ENCODE assay signal across 19 cellular contexts in genomic region chr9:91897201-91897600, GRCh38. TPM values are rescaled to one million over a fixed set of nuclear protein-coding genes. Genes with fewer than 3 reads are reported as not detected.
DNase-seq lines count a peak whose midpoint lies in the region; ATAC-seq, FAIRE-seq and TF ChIP-seq lines count a peak whose summit lies in the region.
"Had no signal": no experiment of that assay in that cellular context is flagged by ENCODE, and none has a peak within 500 bp of the region (broad histone marks: within the 10 kb centered on the region; RNA-seq: fewer than 3 reads in every experiment).

No MANE protein-coding gene starts in this region.

- no peak overlapping the region for H3K4me3 ChIP-seq in K562
- no peak overlapping the region for H3K4me3 ChIP-seq in hepatocyte
- H3K4me3 ChIP-seq in sigmoid colon, result no peak overlapping the region
- no peak overlapping the region for H3K4me3 ChIP-seq in suprapubic skin
- H3K4me3 ChIP-seq: left lung, pancreas had no signal

- no peak for TF ChIP-seq RAD21 in K562 (CRISPR knock-in tag; conservative IDR thresholded peaks at IDR 0.05 in 1 of 2, IDR thresholded peaks at IDR 0.05 in 1 of 2)

- in situ Hi-C loops in K562 (cut with MboI), result no loop called here

- H3K4me3 Mint-ChIP-seq in naive thymus-derived CD8-positive, alpha-beta T cell, result no peak overlapping the region
- no peak overlapping the region for H3K4me3 Mint-ChIP-seq in activated CD4-positive, alpha-beta T cell treated with anti-CD3 and anti-CD28 coated beads, Interleukin-2, amount 10 ng/mL, durations not matched to agents 24 days and 14 days
- H3K4me3 Mint-ChIP-seq: activated naive CD8-positive, alpha-beta T cell treated with anti-CD3 and anti-CD28 coated beads, Interleukin-2, amount 10 ng/mL, durations not matched to agents 7 days and 5 days had no signal

- H3K27me3 Mint-ChIP-seq in naive thymus-derived CD8-positive, alpha-beta T cell, result peaks cover 16 to 32% (median 24%) of the 10 kb centered on the region in 5 donors
- peaks cover 35% of the 10 kb centered on the region for H3K27me3 Mint-ChIP-seq in activated CD4-positive, alpha-beta T cell treated with anti-CD3 and anti-CD28 coated beads, Interleukin-2, amount 10 ng/mL, durations not matched to agents 24 days and 14 days

- no peaks in the 10 kb centered on the region for H3K9me3 ChIP-seq in K562 (replicated peaks; ENCODE audit: control insufficient read depth, insufficient read depth, low read depth, low read length)
- no peaks in the 10 kb centered on the region for H3K9me3 ChIP-seq in hepatocyte (ENCODE audit: low read depth)
- no peaks in the 10 kb centered on the region for H3K9me3 ChIP-seq in sigmoid colon
- H3K9me3 ChIP-seq in suprapubic skin, result no peaks in the 10 kb centered on the region
- H3K9me3 ChIP-seq: left lung, pancreas had no signal

- intact Hi-C loops in K562 (cut with micrococcal nuclease), result no loop called here
- intact Hi-C loops in sigmoid colon (cut with DNase I), result loop anchor here (2.0 to 10.0 kb wide), 2 partner anchors 22 to 138 kb away; no protein-coding TSS in a partner anchor
- intact Hi-C loops in activated CD4-positive, alpha-beta T cell treated with anti-CD3 and anti-CD28 coated beads, Interleukin-2, amount 10 ng/mL, durations not matched to agents 24 days and 14 days (cut with micrococcal nuclease), result no loop called here

- H2AFZ ChIP-seq in K562 (ENCODE audit: low read depth, low read length) (peak overlapping the region; percentile 48; the same call in 1 of the 2 replicates), hepatocyte (no peak overlapping the region)

- CTCF ChIA-PET in K562 (lab: Yijun Ruan, JAX; ENCODE audit: low intra/inter-chr PET ratio), result no interaction called here

- H3K27ac Mint-ChIP-seq in naive thymus-derived CD8-positive, alpha-beta T cell, result no peak overlapping the region
- no peak overlapping the region for H3K27ac Mint-ChIP-seq in activated CD4-positive, alpha-beta T cell treated with anti-CD3 and anti-CD28 coated beads, Interleukin-2, amount 10 ng/mL, durations not matched to agents 24 days and 14 days
- H3K27ac Mint-ChIP-seq: activated naive CD8-positive, alpha-beta T cell treated with anti-CD3 and anti-CD28 coated beads, Interleukin-2, amount 10 ng/mL, durations not matched to agents 7 days and 5 days had no signal

- DNase-seq in EL (peak; percentile 30), K562 (ENCODE audit: extremely low read depth in 1 of 4, low spot score in 3 of 4) (no peak), hepatocyte (ENCODE audit: low spot score) (no peak), sigmoid colon (no peak), urothelium cell line (ENCODE audit: low spot score) (no peak), suprapubic skin (ENCODE audit: low spot score in 2 of 2) (no peak)
- no peak for DNase-seq in naive thymus-derived CD8-positive, alpha-beta T cell
- DNase-seq in activated CD4-positive, alpha-beta T cell treated with anti-CD3 and anti-CD28 coated beads, Interleukin-2, amount 10 ng/mL, durations not matched to agents 24 days and 14 days, result no peak
- DNase-seq: activated naive CD8-positive, alpha-beta T cell treated with anti-CD3 and anti-CD28 coated beads, Interleukin-2, amount 10 ng/mL, durations not matched to agents 7 days and 5 days; DND-41; left lung; NCI-H2029; NCI-H446; NK-92 treated with Interleukin-12 subunit alpha and Interleukin-12 subunit beta, amount 100 ng/mL, for 24 hours; small intestine; stimulated activated CD4-positive, alpha-beta T cell treated with anti-CD3 and anti-CD28 coated beads, Interleukin-4, amount 100 ng/mL, for 4 hours; substantia nigra had no signal

- no TSS peak for BruUV-seq in K562 (replicated peaks; lab: Mats Ljungman, UMichigan)

- TF ChIP-seq EP300 in K562 (IDR thresholded peaks at IDR 0.05; ENCODE audit: low read length) (no peak), sigmoid colon (IDR thresholded peaks at IDR 0.05) (no peak), suprapubic skin (IDR thresholded peaks at IDR 0.05) (no peak)

- no peaks in the 10 kb centered on the region for H3K36me3 Mint-ChIP-seq in naive thymus-derived CD8-positive, alpha-beta T cell
- H3K36me3 Mint-ChIP-seq in activated CD4-positive, alpha-beta T cell treated with anti-CD3 and anti-CD28 coated beads, Interleukin-2, amount 10 ng/mL, durations not matched to agents 24 days and 14 days (ENCODE audit: low read depth), result no peaks in the 10 kb centered on the region
- H3K36me3 Mint-ChIP-seq: activated naive CD8-positive, alpha-beta T cell treated with anti-CD3 and anti-CD28 coated beads, Interleukin-2, amount 10 ng/mL, durations not matched to agents 7 days and 5 days had no signal

- H3K9me3 Mint-ChIP-seq in naive thymus-derived CD8-positive, alpha-beta T cell, result no peaks in the 10 kb centered on the region
- no peaks in the 10 kb centered on the region for H3K9me3 Mint-ChIP-seq in activated CD4-positive, alpha-beta T cell treated with anti-CD3 and anti-CD28 coated beads, Interleukin-2, amount 10 ng/mL, durations not matched to agents 24 days and 14 days
- H3K9me3 Mint-ChIP-seq: activated naive CD8-positive, alpha-beta T cell treated with anti-CD3 and anti-CD28 coated beads, Interleukin-2, amount 10 ng/mL, durations not matched to agents 7 days and 5 days had no signal

- H3K79me2 ChIP-seq in K562 (ENCODE audit: control insufficient read depth, insufficient read depth, low read length) (peaks cover 94% of the 10 kb centered on the region), hepatocyte (peaks cover 63% of the 10 kb centered on the region)

- no peak for ATAC-seq in K562
- ATAC-seq in naive thymus-derived CD8-positive, alpha-beta T cell, result no peak

- no peaks in the 10 kb centered on the region for H4K20me1 ChIP-seq in K562 (replicated peaks; ENCODE audit: control insufficient read depth, insufficient read depth, low read length)
- peaks cover 6% of the 10 kb centered on the region for H4K20me1 ChIP-seq in hepatocyte (ENCODE audit: insufficient read depth, poor library complexity, severe bottlenecking)

- H3K4me2 ChIP-seq in K562 (ENCODE audit: insufficient read depth, low read length), result peak overlapping the region; percentile 76
- peak overlapping the region; percentile 67 for H3K4me2 ChIP-seq in hepatocyte

- no peak for TF ChIP-seq POLR2A in K562 (conservative IDR thresholded peaks at IDR 0.05)
- no peak for TF ChIP-seq POLR2A in sigmoid colon (IDR thresholded peaks at IDR 0.05)
- no peak for TF ChIP-seq POLR2A in suprapubic skin (IDR thresholded peaks at IDR 0.05)

- H3K9ac ChIP-seq in K562 (ENCODE audit: insufficient read depth in 1 of 2, low read depth in 2 of 2, low read length in 2 of 2), result peak overlapping the region; percentile 52 to 91; a peak in 3 of 4 replicates

- H3K4me1 Mint-ChIP-seq in naive thymus-derived CD8-positive, alpha-beta T cell, result peaks cover 0 to 3% (median 0%) of the 10 kb centered on the region in 4 donors
- H3K4me1 Mint-ChIP-seq in activated CD4-positive, alpha-beta T cell treated with anti-CD3 and anti-CD28 coated beads, Interleukin-2, amount 10 ng/mL, durations not matched to agents 24 days and 14 days, result peaks cover 5% of the 10 kb centered on the region
- H3K4me1 Mint-ChIP-seq: activated naive CD8-positive, alpha-beta T cell treated with anti-CD3 and anti-CD28 coated beads, Interleukin-2, amount 10 ng/mL, durations not matched to agents 7 days and 5 days had no signal

- POLR2A ChIA-PET in K562 (lab: Yijun Ruan, JAX), result interaction anchor here (0.6 to 1.1 kb wide), 2 partner anchors 11 to 59 kb away, joined by 3 to 4 read pairs; no protein-coding TSS in a partner anchor
- POLR2A ChIA-PET in naive thymus-derived CD8-positive, alpha-beta T cell (lab: Charles Lee), result no interaction called here

- no peaks in the 10 kb centered on the region for H3K9me1 ChIP-seq in K562 (ENCODE audit: control insufficient read depth, insufficient read depth, low read length)

- no peak for TF ChIP-seq CTCF in K562 (IDR thresholded peaks at IDR 0.05 in 2 of 3, conservative IDR thresholded peaks at IDR 0.05 in 1 of 3; ENCODE audit: insufficient read depth in 2 of 3, low read depth in 1 of 3, low read length in 3 of 3)
- no peak for TF ChIP-seq CTCF in hepatocyte (IDR thresholded peaks at IDR 0.05; ENCODE audit: poor library complexity)
- TF ChIP-seq CTCF in sigmoid colon (IDR thresholded peaks at IDR 0.05), result no peak
- no peak for TF ChIP-seq CTCF in suprapubic skin (IDR thresholded peaks at IDR 0.05)

- peaks cover 13% of the 10 kb centered on the region; the same call in 2 of the 3 replicates for H3K36me3 ChIP-seq in K562 (ENCODE audit: control insufficient read depth, insufficient read depth, low read length)
- H3K36me3 ChIP-seq in hepatocyte (replicated peaks; ENCODE audit: insufficient read depth, low read depth), result no peaks in the 10 kb centered on the region
- no peaks in the 10 kb centered on the region for H3K36me3 ChIP-seq in sigmoid colon
- H3K36me3 ChIP-seq in suprapubic skin, result no peaks in the 10 kb centered on the region
- H3K36me3 ChIP-seq: left lung, pancreas had no signal

- H3K4me1 ChIP-seq in K562 (replicated peaks in 1 of 2; ENCODE audit: control insufficient read depth in 2 of 2, insufficient read depth in 2 of 2, low read length in 2 of 2), result peaks cover 53 to 63% of the 10 kb centered on the region in 2 experiments
- H3K4me1 ChIP-seq in hepatocyte (ENCODE audit: insufficient read depth), result peaks cover 70% of the 10 kb centered on the region
- peaks cover 0 to 96% (median 93%) of the 10 kb centered on the region in 4 donors for H3K4me1 ChIP-seq in sigmoid colon
- peaks cover 61% of the 10 kb centered on the region for H3K4me1 ChIP-seq in suprapubic skin

- H3K9me2 ChIP-seq in hepatocyte (replicated peaks; ENCODE audit: insufficient read depth), result no peaks in the 10 kb centered on the region

- H3K27ac ChIP-seq in K562 (ENCODE audit: extremely low read depth, low read depth, low read length) (peak overlapping the region; percentile 88), hepatocyte (peak overlapping the region; percentile 81), sigmoid colon (peak overlapping the region; percentile 82 to 94 (median 86)), suprapubic skin (no peak overlapping the region)

- H3K27me3 ChIP-seq in K562 (ENCODE audit: control insufficient read depth in 2 of 2, insufficient read depth in 2 of 2, low read length in 2 of 2) (no peaks in the 10 kb centered on the region), hepatocyte (no peaks in the 10 kb centered on the region), sigmoid colon (no peaks in the 10 kb centered on the region), suprapubic skin (no peaks in the 10 kb centered on the region)
- H3K27me3 ChIP-seq: pancreas had no signal

- FAIRE-seq in K562 (lab: Jason Lieb, UNC), result no peak
- FAIRE-seq in urothelium cell line (lab: Jason Lieb, UNC), result no peak
- FAIRE-seq: pancreas, small intestine had no signal

- 5% methylated on average over 1 of the region's 1 CpG for WGBS in K562 (ENCODE audit: insufficient coverage, low coverage, missing lambda C conversion rate)
- WGBS in hepatocyte (ENCODE audit: low lambda C conversion rate, missing lambda C conversion rate), result 25% methylated on average over 1 of the region's 1 CpG
- WGBS in sigmoid colon, 2 donors, result 4 to 29% methylated on average over 1 of the region's 1 CpG
- WGBS in suprapubic skin, result 15% methylated on average over 1 of the region's 1 CpG

RNA-seq across cellular contexts. Expression of gene ROR2, which starts 52.8 kb away (rescaled TPM):
- 55.8 and 56.6 TPM in 2 replicates for total RNA-seq in K562 (2011; cell fraction: chromatin; rRNA removed; ENCODE audit: low replicate concordance)
- 56.9 and 60.5 TPM in 2 replicates for total RNA-seq in K562 (2011; cell fraction: nucleolus; rRNA removed)
- total RNA-seq in K562 (2011; cell fraction: nucleoplasm; rRNA removed), result 36.5 and 49.8 TPM in 2 replicates
- 15.3 and 18.2 TPM in 2 replicates for total RNA-seq in K562 (2014; rRNA removed)
- 11.4 and 17.3 TPM in 2 replicates for total RNA-seq in K562 (2014; rRNA removed; fragmentation: Illumina TruSeq; extraction: Trizol)
- total RNA-seq in K562 (2015; rRNA removed; fragmentation: Illumina TruSeq; extraction: Trizol), result 15.4 and 17.9 TPM in 2 replicates
- total RNA-seq in K562 (2021), result 33.6 and 33.8 TPM in 2 replicates
- 7.7 and 8.1 TPM in 2 replicates for polyA plus RNA-seq in K562 (2011; rRNA removed)
- polyA plus RNA-seq in K562 (2011; cell fraction: cytosol; rRNA removed), result 7.9 and 16.6 TPM in 2 replicates
- 11.8 and 20.5 TPM in 2 replicates for polyA plus RNA-seq in K562 (2011; cell fraction: nucleus; rRNA removed)
- 16.8 and 25.3 TPM in 2 replicates for polyA plus RNA-seq in K562 (2012)
- polyA plus RNA-seq in K562 (2014; fragmentation: Illumina TruSeq; extraction: Trizol), result 14.2 and 18.3 TPM in 2 replicates
- 1 to 10 TPM; 5.6 to 6.0 TPM for polyA plus RNA-seq in K562 (2014; fragmentation: Nextera tagmentation; extraction: Ambion mirVana)
- 12.5 and 17.2 TPM in 2 replicates for polyA plus RNA-seq in K562 (2014; rRNA removed)
- 11.9 and 15.1 TPM in 2 replicates for polyA minus RNA-seq in K562 (2011; rRNA and poly(A)+ RNA removed)
- polyA minus RNA-seq in K562 (2011; cell fraction: cytosol; rRNA and poly(A)+ RNA removed), result 16.4 and 18.1 TPM in 2 replicates
- polyA minus RNA-seq in K562 (2011; cell fraction: nucleus; rRNA and poly(A)+ RNA removed), result 12.5 and 14.1 TPM in 2 replicates
- 24.7 and 29.5 TPM in 2 replicates for total RNA-seq in hepatocyte
- polyA plus RNA-seq in hepatocyte, result 21.4 and 25.6 TPM in 2 replicates
- total RNA-seq in sigmoid colon, result 10 to 100 TPM; 51.4 to 81.7 (median 59.8) TPM
- 1 to 10 TPM in 2 of 3 donors, under 1 TPM in 1; 0.46 to 7.6 (median 1.2) TPM for polyA plus RNA-seq in sigmoid colon
- total RNA-seq in naive thymus-derived CD8-positive, alpha-beta T cell, result not detected
- polyA plus RNA-seq in naive thymus-derived CD8-positive, alpha-beta T cell, result not detected
- total RNA-seq in suprapubic skin, result 1 to 10 TPM; 3.3 to 7.3 (median 5.0) TPM
- total RNA-seq in activated CD4-positive, alpha-beta T cell treated with anti-CD3 and anti-CD28 coated beads, Interleukin-2, amount 10 ng/mL, durations not matched to agents 24 days and 14 days, result 0.40 and 0.43 TPM in 2 replicates
- total RNA-seq: dermis microvascular lymphatic vessel endothelial cell had no signal
